ENCODE assay signal across 8 cellular contexts in genomic region chr15:92902723-92903587, GRCh38. TPM values are rescaled to one million over a fixed set of nuclear protein-coding genes. Genes with fewer than 3 reads are reported as not detected.
DNase-seq lines count a peak whose midpoint lies in the region; ATAC-seq and TF ChIP-seq lines count a peak whose summit lies in the region.

No MANE protein-coding gene starts in this region.

- peak overlapping the region in 1 of 2 donors; percentile 76 for H3K27ac ChIP-seq in aorta (ENCODE audit: low read depth in 1 of 2, low read length in 2 of 2)

- H3K4me2 ChIP-seq in Loucy (ENCODE audit: low read depth, low read length, poor library complexity, severe bottlenecking): peak overlapping the region; percentile 95

- ATAC-seq in aorta (ENCODE audit: low FRiP score): no peak
- ATAC-seq in HG02642 (IDR thresholded peaks at IDR 0.05; ENCODE audit: poor library complexity, unreplicated experiment): no peak

- DNase-seq in Caco-2: no peak
- DNase-seq in astrocyte of the spinal cord (ENCODE audit: low read depth, low spot score): peak; percentile 39
- DNase-seq in lung microvascular endothelial cell (ENCODE audit: low read depth in 2 of 2): peak; percentile 22 to 57
- no peak for DNase-seq in aorta
- no peak for DNase-seq in cerebellum (ENCODE audit: low spot score)
- DNase-seq in GM13977 (ENCODE audit: low spot score): no peak

- H3K4me3 ChIP-seq in Caco-2 (ENCODE audit: low read depth, low read length) (peak overlapping the region; percentile 51), Loucy (ENCODE audit: low read length, poor library complexity, severe bottlenecking) (peak overlapping the region; percentile 92), astrocyte of the spinal cord (ENCODE audit: low read depth, low read length) (peak overlapping the region; percentile 62), aorta (ENCODE audit: low read length in 2 of 2) (peak overlapping the region; percentile 54 to 84)

- 2 to 5% methylated on average over 4 of the region's 4 CpGs for WGBS in aorta, 2 donors

- H3K27me3 Mint-ChIP-seq in Caco-2 (ENCODE audit: insufficient read depth, unreplicated experiment): no peaks in the 10 kb centered on the region

- POLR2A ChIA-PET in Caco-2 (lab: Charles Lee): interaction anchor here (1.0 to 2.2 kb wide), 3 partner anchors 21 to 107 kb away, joined by 3 to 43 read pairs (median 5); no protein-coding TSS in a partner anchor

- H3K27me3 ChIP-seq in Caco-2 (replicated peaks; ENCODE audit: control insufficient read depth, insufficient read depth, low read length): no peaks in the 10 kb centered on the region
- peaks cover 6% of the 10 kb centered on the region for H3K27me3 ChIP-seq in Loucy (ENCODE audit: insufficient read depth, low read length, poor library complexity, severe bottlenecking)
- H3K27me3 ChIP-seq in aorta (ENCODE audit: control insufficient read depth in 1 of 2, insufficient read depth in 2 of 2, low read length in 1 of 2): peaks cover 0 to 1% of the 10 kb centered on the region in 2 donors

- H3K4me1 ChIP-seq in Caco-2 (peaks cover 32% of the 10 kb centered on the region), Loucy (ENCODE audit: insufficient read depth, low read length, poor library complexity, severe bottlenecking) (peaks cover 50% of the 10 kb centered on the region), aorta (ENCODE audit: control insufficient read depth in 1 of 2, insufficient read depth in 2 of 2, low read length in 2 of 2) (peaks cover 0 to 1% of the 10 kb centered on the region in 2 donors)

- peaks cover 94% of the 10 kb centered on the region for H3K79me2 ChIP-seq in Loucy (ENCODE audit: insufficient read depth, low read length)

- in situ Hi-C loops in astrocyte of the spinal cord (cut with HindIII; ENCODE audit: low sequenced_read_pairs) (no loop called here), GM13977 (cut with MboI; ENCODE audit: low pct_unique_long_range_greater_than_20kb, low sequenced_read_pairs, unreplicated experiment) (loop anchor here (5.0 kb wide), 1 partner anchor 96 kb away; no protein-coding TSS in a partner anchor)

- TF ChIP-seq CTCF in Caco-2 (IDR thresholded peaks at IDR 0.05; ENCODE audit: insufficient read depth in 1 of 2, low read depth in 1 of 2, low read length in 1 of 2, severe bottlenecking in 1 of 2, unreplicated experiment in 1 of 2) (no peak), Loucy (conservative IDR thresholded peaks at IDR 0.05; ENCODE audit: low read length) (no peak), astrocyte of the spinal cord (IDR thresholded peaks at IDR 0.05; ENCODE audit: low read depth, low read length) (no peak), GM13977 (IDR thresholded peaks at IDR 0.05; ENCODE audit: extremely low read depth, insufficient read depth, missing control alignments) (no peak)

- peak overlapping the region; percentile 99 for H3K9ac ChIP-seq in Loucy (ENCODE audit: low read depth, low read length, poor library complexity, severe bottlenecking)

- peak overlapping the region; percentile 99 for H3K27ac Mint-ChIP-seq in Caco-2 (ENCODE audit: unreplicated experiment)

- no TSS peak for BruUV-seq in Caco-2 (replicated peaks; lab: Mats Ljungman, UMichigan)

- H3K4me3 Mint-ChIP-seq in Caco-2 (ENCODE audit: unreplicated experiment): peak overlapping the region; percentile 86

- CTCF ChIA-PET in Caco-2 (lab: Charles Lee): interaction anchor here (1.5 kb wide), 1 partner anchor 20 kb away, joined by 7 read pairs; no protein-coding TSS in a partner anchor

- no peaks in the 10 kb centered on the region for H3K9me2 ChIP-seq in Loucy (replicated peaks; ENCODE audit: low read depth, low read length)

- H3K9me3 Mint-ChIP-seq in Caco-2 (ENCODE audit: unreplicated experiment): peaks cover 11% of the 10 kb centered on the region

- H3K9me3 ChIP-seq in Caco-2 (no peaks in the 10 kb centered on the region), Loucy (ENCODE audit: insufficient read depth, low read depth, low read length) (no peaks in the 10 kb centered on the region), aorta (ENCODE audit: control insufficient read depth, low read length) (no peaks in the 10 kb centered on the region)

- H3K36me3 Mint-ChIP-seq in Caco-2 (ENCODE audit: insufficient read depth, unreplicated experiment): peaks cover 89% of the 10 kb centered on the region

- peaks cover 77% of the 10 kb centered on the region for H4K20me1 ChIP-seq in Loucy (ENCODE audit: insufficient read depth, low read length, poor library complexity, severe bottlenecking)

- H3F3A ChIP-seq in Loucy (ENCODE audit: low read depth): peaks cover 13% of the 10 kb centered on the region

- no peak overlapping the region for H2AFZ ChIP-seq in Loucy (ENCODE audit: low read length)

- no peaks in the 10 kb centered on the region; the same call in 1 of the 2 replicates for H3K36me3 ChIP-seq in Caco-2 (ENCODE audit: control insufficient read depth, insufficient read depth, low read length)
- peaks cover 33% of the 10 kb centered on the region for H3K36me3 ChIP-seq in Loucy (ENCODE audit: insufficient read depth, low read length)
- H3K36me3 ChIP-seq in aorta (ENCODE audit: control insufficient read depth in 1 of 2, insufficient read depth in 2 of 2, low read length in 1 of 2): no peaks in the 10 kb centered on the region

- H3K4me1 Mint-ChIP-seq in Caco-2 (ENCODE audit: low read depth, unreplicated experiment): peaks cover 39% of the 10 kb centered on the region

- intact Hi-C loops in Caco-2 (cut with micrococcal nuclease; ENCODE audit: unreplicated experiment): loop anchor here (5.0 kb wide), 2 partner anchors 156 to 236 kb away; no protein-coding TSS in a partner anchor
- intact Hi-C loops in aorta (cut with DNase I): loop anchor here in 1 of 2 donors (5.0 kb wide), 1 partner anchor 96 kb away; no protein-coding TSS in a partner anchor

RNA-seq across cellular contexts. Expression of gene CHD2, which starts 2.8 kb away (rescaled TPM):
- 85.0 and 108 TPM in 2 replicates for total RNA-seq in Caco-2 (2022)
- 39.7 and 51.2 TPM in 2 replicates for total RNA-seq in lung microvascular endothelial cell
- 100 to 1,000 TPM; 120 to 144 TPM for total RNA-seq in aorta
- polyA plus RNA-seq in aorta: 10 to 100 TPM; 38.0 to 42.6 TPM
- 198 TPM for total RNA-seq in cerebellum

Comparison
In these comparisons a context has a peak if more than half of its experiments do, and no peak if none do; other contexts are left out.
1. DNase-seq: peak in astrocyte of the spinal cord (single experiment) and lung microvascular endothelial cell (2 of 2); none in Caco-2 (0 of 2), aorta (0 of 2), cerebellum (single experiment) and GM13977 (single experiment).
2. Peak in every context shown above with its lines, with median percentiles within 50 percentile points of each other: H3K4me3 ChIP-seq.